ENCODE assay signal across 22 cellular contexts in the genomic region with DNA sequence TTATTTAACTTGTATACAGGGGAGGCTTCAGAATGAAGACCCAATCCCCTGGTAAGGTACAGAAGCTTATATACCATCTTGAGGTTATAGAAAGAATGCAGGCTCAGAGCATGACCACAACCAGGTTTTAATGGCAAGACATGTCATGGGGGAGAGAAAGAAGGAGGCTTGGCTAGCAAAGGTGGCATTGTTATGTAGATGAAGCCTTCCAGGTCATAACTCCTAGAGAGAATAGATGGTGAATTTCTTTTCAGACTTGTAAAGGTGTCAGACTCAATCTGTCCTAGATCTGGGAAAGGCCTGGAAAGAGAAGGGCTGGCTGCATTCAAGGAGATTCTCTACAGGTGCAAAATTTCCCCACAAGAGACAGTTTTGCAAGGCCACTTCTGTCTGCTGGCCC.
"Had no signal": no experiment of that assay in that cellular context is flagged by ENCODE, and none has a peak within 500 bp of the region (broad histone marks: within the 10 kb centered on the region; RNA-seq: fewer than 3 reads in every experiment).

No MANE protein-coding gene starts in this region.

- H3K4me3 ChIP-seq: colonic mucosa, hepatocyte, lung, tibial nerve had no signal

- H2AFZ ChIP-seq: hepatocyte had no signal

- H3K4me1 ChIP-seq: colonic mucosa had no signal

- H3K79me2 ChIP-seq: hepatocyte had no signal

- H3K4me2 ChIP-seq: hepatocyte had no signal

- FAIRE-seq: bronchial epithelial cell, frontal cortex, kidney had no signal

- DNase-seq: activated B cell treated with CpG ODN at 0.5 μM for 24 hours; activated CD4-positive, alpha-beta T cell treated with anti-CD3 and anti-CD28 coated beads, Interleukin-2, amount 50 U/mL, for 1 hour; activated CD8-positive, alpha-beta T cell treated with anti-CD3 and anti-CD28 coated beads for 36 hours; activated naive CD8-positive, alpha-beta T cell treated with anti-CD3 and anti-CD28 coated beads, Interleukin-2, amount 50 U/mL, for 24 hours; activated T-cell treated with anti-CD3 and anti-CD28 coated beads, Interleukin-2, amount 50 U/mL, for 4 hours; cerebellar nuclear complex; colonic mucosa; effector memory CD4-positive, alpha-beta T cell; immature natural killer cell; kidney; mesendoderm; natural killer cell; stimulated activated CD4-positive, alpha-beta T cell treated with anti-CD3 and anti-CD28 coated beads, Interleukin-15, amount 100 ng/mL, for 24 hours; stimulated activated CD4-positive, alpha-beta T cell treated with anti-CD3 and anti-CD28 coated beads, Interleukin-2, amount 100 ng/mL, for 24 hours; stimulated activated naive CD4-positive, alpha-beta T cell treated with Interleukin-2 at 50 U/mL for 16 hours; T-helper 2 cell had no signal

- ATAC-seq: activated CD8-positive, alpha-beta T cell treated with anti-CD3 and anti-CD28 coated beads for 36 hours; activated naive CD8-positive, alpha-beta T cell treated with anti-CD3 and anti-CD28 coated beads, Interleukin-2, amount 50 U/mL, for 24 hours; activated T-cell treated with anti-CD3 and anti-CD28 coated beads, Interleukin-2, amount 50 U/mL, for 4 hours; left lobe of liver; natural killer cell had no signal

- H3K36me3 ChIP-seq: colonic mucosa, tibial nerve had no signal

- H3K9me3 ChIP-seq: colonic mucosa, tibial nerve had no signal

- H3K27ac ChIP-seq: colonic mucosa, hepatocyte, tibial nerve had no signal

- H3K27me3 ChIP-seq: colonic mucosa, hepatocyte, tibial nerve had no signal
